Comparison of ENCODE assay signal across 17 cellular contexts in genomic region chr2:148993336-148993735, GRCh38. TPM values are rescaled to one million over a fixed set of nuclear protein-coding genes. Genes with fewer than 3 reads are reported as not detected.
DNase-seq lines count a peak whose midpoint lies in the region; ATAC-seq and TF ChIP-seq lines count a peak whose summit lies in the region.
"Had no signal": no experiment of that assay in that cellular context is flagged by ENCODE, and none has a peak within 500 bp of the region (broad histone marks: within the 10 kb centered on the region; RNA-seq: fewer than 3 reads in every experiment).

No MANE protein-coding gene starts in this region.

- TF ChIP-seq CTCF in IMR-90 (conservative IDR thresholded peaks at IDR 0.05; ENCODE audit: low read depth, low read length) (no peak), glutamatergic neuron (IDR thresholded peaks at IDR 0.05; ENCODE audit: partially characterized antibody, unreplicated experiment) (no peak), parathyroid adenoma (IDR thresholded peaks at IDR 0.05) (no peak)

- BruUV-seq in IMR-90 (replicated peaks; lab: Mats Ljungman, UMichigan), result no TSS peak

- H3K4me2 ChIP-seq in IMR-90 (ENCODE audit: low read depth, low read length), result peak overlapping the region; percentile 24; the same call in 1 of the 2 replicates
- H3K4me2 ChIP-seq in parathyroid adenoma (ENCODE audit: low read length), result no peak overlapping the region

- no peak overlapping the region for H3K14ac ChIP-seq in IMR-90 (replicated peaks; ENCODE audit: low read depth, low read length)

- H3K4me3 ChIP-seq in IMR-90 (ENCODE audit: insufficient read depth, low read depth, low read length), result no peak overlapping the region
- no peak overlapping the region for H3K4me3 ChIP-seq in parathyroid adenoma (ENCODE audit: low read depth, low read length)
- H3K4me3 ChIP-seq: BLaER1 treated with 17β-estradiol and CSF1 and Interleukin-3, amounts not matched to agents 10 nM and 100 nM; GM23248 had no signal

- no peak overlapping the region for H2AK9ac ChIP-seq in IMR-90 (replicated peaks; ENCODE audit: low read depth, low read length, poor library complexity)

- H2BK15ac ChIP-seq in IMR-90 (ENCODE audit: low read depth, low read length), result no peak overlapping the region

- H3K4me1 Mint-ChIP-seq in glutamatergic neuron (ENCODE audit: low read depth, unreplicated experiment), result peaks cover 47% of the 10 kb centered on the region
- H3K4me1 Mint-ChIP-seq: CD8-positive, alpha-beta memory T cell had no signal

- TF ChIP-seq RAD21 in IMR-90 (IDR thresholded peaks at IDR 0.05; ENCODE audit: low read length), result no peak

- H3K9me3 ChIP-seq in IMR-90 (ENCODE audit: control insufficient read depth, insufficient read depth, low read length), result no peaks in the 10 kb centered on the region
- no peaks in the 10 kb centered on the region for H3K9me3 ChIP-seq in parathyroid adenoma (ENCODE audit: control insufficient read depth, low read length)
- H3K9me3 ChIP-seq: BLaER1 treated with 17β-estradiol and CSF1 and Interleukin-3, amounts not matched to agents 10 nM and 100 nM had no signal

- DNase-seq in IMR-90 (peak; percentile 20), glutamatergic neuron (no peak), pons (ENCODE audit: low spot score) (no peak), NCI-H2029 treated with DMSO at 0.1 percent for 48 hours (lab: John Stamatoyannopoulos, UW) (no peak)
- no peak for DNase-seq in activated T-cell treated with anti-CD3 and anti-CD28 coated beads, Interleukin-2, amount 50 U/mL, for 48 hours
- DNase-seq: CD4-positive, alpha-beta T cell; CD8-positive, alpha-beta memory T cell; DMS 273 treated with DMSO at 0.1 percent for 48 hours; DND-41; GM23248; H7; HCEC 1CT had no signal

- CTCF ChIA-PET in IMR-90 (lab: Yijun Ruan, JAX), result no interaction called here

- no peak overlapping the region for H3K18ac ChIP-seq in IMR-90 (ENCODE audit: low read depth, low read length)

- H2AK5ac ChIP-seq in IMR-90 (ENCODE audit: low read depth, low read length), result no peak overlapping the region

- H3K56ac ChIP-seq in IMR-90 (ENCODE audit: extremely low read depth, insufficient read depth, low read length), result no peak overlapping the region

- TF ChIP-seq POLR2A in IMR-90 (IDR thresholded peaks at IDR 0.05; ENCODE audit: low read depth, low read length), result no peak

- no peak overlapping the region for H3K23ac ChIP-seq in IMR-90 (ENCODE audit: low read depth, low read length)

- H4K20me1 ChIP-seq in IMR-90 (ENCODE audit: insufficient read depth, low read length), result no peaks in the 10 kb centered on the region
- H4K20me1 ChIP-seq: BLaER1 treated with 17β-estradiol and CSF1 and Interleukin-3, amounts not matched to agents 10 nM and 100 nM had no signal

- peak overlapping the region; percentile 34 for H3K27ac Mint-ChIP-seq in glutamatergic neuron (ENCODE audit: unreplicated experiment)
- H3K27ac Mint-ChIP-seq: B cell; CD14-positive monocyte; CD4-positive, alpha-beta T cell had no signal

- no peak overlapping the region for H4K8ac ChIP-seq in IMR-90 (ENCODE audit: low read depth in 2 of 2, low read length in 2 of 2)

- H3K79me2 ChIP-seq in parathyroid adenoma, result no peaks in the 10 kb centered on the region

- H3K27me3 Mint-ChIP-seq in glutamatergic neuron (ENCODE audit: unreplicated experiment), result peaks cover 30% of the 10 kb centered on the region
- H3K27me3 Mint-ChIP-seq: CD4-positive, alpha-beta T cell had no signal

- peak; percentile 55 for ATAC-seq in IMR-90 (ENCODE audit: low read depth)

- POLR2A ChIA-PET in IMR-90 (lab: Charles Lee; ENCODE audit: unreplicated experiment), result no interaction called here

- H3K27ac ChIP-seq in IMR-90 (ENCODE audit: insufficient read depth, low read length), result no peak overlapping the region
- H3K27ac ChIP-seq in parathyroid adenoma, result no peak overlapping the region
- H3K27ac ChIP-seq: BLaER1 treated with 17β-estradiol and CSF1 and Interleukin-3, amounts not matched to agents 10 nM and 100 nM; GM23248 had no signal

- no CpG with 5 or more reads among the region's 3 CpGs for WGBS in IMR-90 (ENCODE audit: extremely low coverage in 2 of 2, insufficient read length in 1 of 2), 2 experiments

- no peaks in the 10 kb centered on the region for H3K4me1 ChIP-seq in IMR-90 (ENCODE audit: control insufficient read depth, insufficient read depth, low read length)
- peaks cover 13% of the 10 kb centered on the region for H3K4me1 ChIP-seq in parathyroid adenoma

- peak overlapping the region; percentile 12 for H3K4me3 Mint-ChIP-seq in glutamatergic neuron (ENCODE audit: unreplicated experiment)
- H3K4me3 Mint-ChIP-seq: B cell; CD14-positive monocyte; CD4-positive, alpha-beta T cell; CD8-positive, alpha-beta memory T cell had no signal

- H3K9me1 ChIP-seq in IMR-90 (ENCODE audit: insufficient read depth, low read length), result no peaks in the 10 kb centered on the region

- H2AFZ ChIP-seq in IMR-90 (replicated peaks; ENCODE audit: low read length, poor library complexity) (no peak overlapping the region), parathyroid adenoma (peak overlapping the region; percentile 63)
- H2AFZ ChIP-seq: GM23248 had no signal

- H3K9ac ChIP-seq in IMR-90 (ENCODE audit: low read depth, low read length) (no peak overlapping the region), parathyroid adenoma (no peak overlapping the region)
- H3K9ac ChIP-seq: BLaER1 treated with 17β-estradiol and CSF1 and Interleukin-3, amounts not matched to agents 10 nM and 100 nM; GM23248 had no signal

- H4K5ac ChIP-seq in IMR-90 (ENCODE audit: low read depth, low read length), result no peak overlapping the region

- no peaks in the 10 kb centered on the region for H3K36me3 ChIP-seq in IMR-90 (ENCODE audit: control insufficient read depth, insufficient read depth, low read length)
- H3K36me3 ChIP-seq in parathyroid adenoma (ENCODE audit: control insufficient read depth, insufficient read depth, low read length), result no peaks in the 10 kb centered on the region

- H3K36me3 Mint-ChIP-seq in glutamatergic neuron (ENCODE audit: unreplicated experiment), result peaks cover 24% of the 10 kb centered on the region
- H3K36me3 Mint-ChIP-seq: CD14-positive monocyte had no signal

- H3K9me3 Mint-ChIP-seq in glutamatergic neuron (ENCODE audit: unreplicated experiment), result peaks cover 29% of the 10 kb centered on the region
- H3K9me3 Mint-ChIP-seq: CD14-positive monocyte; CD4-positive, alpha-beta T cell; CD8-positive, alpha-beta memory T cell had no signal

- H3K27me3 ChIP-seq in IMR-90 (ENCODE audit: control insufficient read depth, insufficient read depth, low read length), result no peaks in the 10 kb centered on the region; the same call in 1 of the 2 replicates
- no peaks in the 10 kb centered on the region for H3K27me3 ChIP-seq in parathyroid adenoma (ENCODE audit: control insufficient read depth, insufficient read depth, low read length)
- H3K27me3 ChIP-seq: BLaER1 treated with 17β-estradiol and CSF1 and Interleukin-3, amounts not matched to agents 10 nM and 100 nM had no signal

- H3K4ac ChIP-seq in IMR-90 (ENCODE audit: low read depth, low read length), result no peak overlapping the region

- in situ Hi-C loops in IMR-90 (cut with MboI; ENCODE audit: low sequenced_read_pairs), result loop anchor here (25.0 kb wide), 1 partner anchor 1006 kb away; no protein-coding TSS in a partner anchor

- dilution Hi-C loops in IMR-90 (cut with HindIII; ENCODE audit: low sequenced_read_pairs, unreplicated experiment), result no loop called here

- no peak overlapping the region for H4K91ac ChIP-seq in IMR-90 (ENCODE audit: insufficient read depth, low read depth, low read length)

- no peak overlapping the region for H2BK5ac ChIP-seq in IMR-90 (ENCODE audit: low read depth, low read length, poor library complexity, severe bottlenecking)

- intact Hi-C loops in IMR-90 (cut with micrococcal nuclease), result loop anchor here (5.0 kb wide), 2 partner anchors 461 to 481 kb away; no protein-coding TSS in a partner anchor

- no peak overlapping the region for H2BK20ac ChIP-seq in IMR-90 (ENCODE audit: low read depth, low read length)

- no peak overlapping the region for H2BK120ac ChIP-seq in IMR-90 (ENCODE audit: low read depth, low read length)

- H3K79me1 ChIP-seq in IMR-90 (ENCODE audit: low read depth in 1 of 2, low read length in 2 of 2), result no peaks in the 10 kb centered on the region

TF ChIP-seq in IMR-90, 13 proteins besides CTCF, POLR2A, EP300 and RAD21 (continues in another document):
- TF ChIP-seq FOS (IDR thresholded peaks at IDR 0.05; ENCODE audit: low read depth, low read length) (no peak), ELK1 (IDR thresholded peaks at IDR 0.05; ENCODE audit: borderline replicate concordance, low read depth, low read length) (no peak), SMC3 (IDR thresholded peaks at IDR 0.05; ENCODE audit: low read depth, low read length) (no peak), MAFK (IDR thresholded peaks at IDR 0.05; ENCODE audit: low read depth, low read length) (no peak), CHD1 (IDR thresholded peaks at IDR 0.05; ENCODE audit: low read depth, low read length) (no peak), RFX5 (IDR thresholded peaks at IDR 0.05; ENCODE audit: low read depth, low read length) (no peak), BHLHE40 (IDR thresholded peaks at IDR 0.05; ENCODE audit: low read depth, low read length) (no peak), RCOR1 (IDR thresholded peaks at IDR 0.05; ENCODE audit: insufficient replicate concordance, low read length) (no peak), CEBPB (IDR thresholded peaks at IDR 0.05; ENCODE audit: low read depth, low read length) (no peak), MAZ (IDR thresholded peaks at IDR 0.05; ENCODE audit: borderline replicate concordance, low read depth, low read length) (no peak), NFE2L2 (IDR thresholded peaks at IDR 0.05; ENCODE audit: low read depth, low read length) (no peak), MXI1 (IDR thresholded peaks at IDR 0.05; ENCODE audit: borderline replicate concordance, low read depth, low read length) (no peak)

RNA-seq across cellular contexts. Expression of gene LYPD6B, which starts 45.2 kb away (rescaled TPM):
- total RNA-seq in IMR-90 (2012; rRNA removed) (under 0.01 TPM in 1 of 2 replicates, not detected in the other), glutamatergic neuron (ENCODE audit: unreplicated experiment) (0.69 TPM)
- polyA plus RNA-seq in IMR-90 (2012; rRNA removed), result 0.05 and 0.16 TPM in 2 replicates
- 0.19 TPM in 1 of 2 replicates, not detected in the other for polyA plus RNA-seq in IMR-90 (2012; cell fraction: cytosol; rRNA removed)
- polyA plus RNA-seq in IMR-90 (2012; cell fraction: nucleus; rRNA removed; ENCODE audit: low replicate concordance), result 0.08 and 0.21 TPM in 2 replicates
- total RNA-seq: A673; CD4-positive, alpha-beta T cell; CD8-positive, alpha-beta memory T cell had no signal
- polyA plus RNA-seq: CD14-positive monocyte; CD8-positive, alpha-beta memory T cell had no signal
